In the genomic region with DNA sequence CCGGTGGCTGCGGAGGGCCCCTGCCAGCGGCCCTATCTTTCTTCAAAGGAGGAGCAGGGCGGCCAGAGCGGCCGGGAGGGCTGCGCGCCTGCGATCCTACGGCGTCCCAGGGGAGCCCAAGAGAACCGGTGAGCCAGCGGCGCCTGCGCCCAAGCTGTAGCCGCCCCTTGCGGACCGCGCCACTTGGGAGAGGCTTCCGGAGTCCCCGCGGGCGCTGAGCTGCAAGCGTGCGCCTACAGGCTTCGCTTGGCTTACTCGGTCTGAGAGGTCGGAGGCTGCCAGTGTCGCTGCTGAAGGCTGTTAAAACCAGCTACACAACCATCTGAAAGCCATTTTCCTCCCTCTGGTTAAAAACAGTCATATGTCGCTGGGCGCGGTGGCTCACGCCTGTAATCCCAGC, we compare ENCODE assay signal across 19 cellular contexts. TPM values are rescaled to one million over a fixed set of nuclear protein-coding genes. Genes with fewer than 3 reads are reported as not detected.
"Had no signal": no experiment of that assay in that cellular context is flagged by ENCODE, and none has a peak within 500 bp of the region (broad histone marks: within the 10 kb centered on the region; RNA-seq: fewer than 3 reads in every experiment).

No MANE protein-coding gene starts in this region.

RNA-seq across cellular contexts. Expression of gene GOLGA6L22, which starts 40.0 kb away (rescaled TPM):
- total RNA-seq: activated CD4-positive, alpha-beta memory T cell treated with anti-CD3 and anti-CD28 coated beads, Interleukin-2, amount 10 ng/mL, durations not matched to agents 7 days and 5 days; activated CD4-positive, alpha-beta T cell treated with anti-CD3 and anti-CD28 coated beads, Interleukin-2, amount 10 ng/mL, durations not matched to agents 7 days and 5 days; activated naive CD8-positive, alpha-beta T cell treated with anti-CD3 and anti-CD28 coated beads, Interleukin-2, amount 10 ng/mL, durations not matched to agents 7 days and 5 days; astrocyte; cardiac septum; chondrocyte; fibroblast of lung; fibroblast of villous mesenchyme; kidney epithelial cell; lower leg skin; mesenteric fat pad; mucosa of descending colon; myocyte; natural killer cell treated with Interleukin-12 subunit alpha and Interleukin-12 subunit beta and Interleukin-15 and Interleukin-18, amount 100 ng/mL, for 72 hours; omental fat pad; right lobe of liver; T-cell; T-helper 2 cell treated with Interferon-gamma antibody and Interleukin-4, amounts not matched to agents 100 ng/mL and 5 ng/mL, for 36 hours; WTC11 had no signal
- polyA plus RNA-seq: fibroblast of lung had no signal
